18 cellular contexts compared by ENCODE assay signal in genomic region chr15:23303246-23303645, GRCh38. TPM values are rescaled to one million over a fixed set of nuclear protein-coding genes. Genes with fewer than 3 reads are reported as not detected.
DNase-seq lines count a peak whose midpoint lies in the region; ATAC-seq and TF ChIP-seq lines count a peak whose summit lies in the region.
"Not testable (repeated sequence)": the region's sequence is repeated elsewhere in the genome, so short reads cannot be mapped to it uniquely, and the experiment has no call there.
"Had no signal": no experiment of that assay in that cellular context is flagged by ENCODE, and none has a peak within 500 bp of the region (broad histone marks: within the 10 kb centered on the region; RNA-seq: fewer than 3 reads in every experiment).

No MANE protein-coding gene starts in this region.

- not testable (repeated sequence) for H3K4me3 Mint-ChIP-seq in Calu3 (ENCODE audit: low read depth, unreplicated experiment); activated CD8-positive, alpha-beta T cell treated with anti-CD3 and anti-CD28 coated beads for 36 hours; central memory CD8-positive, alpha-beta T cell

- H3K36me3 Mint-ChIP-seq in Calu3 (ENCODE audit: insufficient read depth, unreplicated experiment); central memory CD8-positive, alpha-beta T cell (ENCODE audit: insufficient read depth): not testable (repeated sequence)
- H3K36me3 Mint-ChIP-seq in activated CD8-positive, alpha-beta T cell treated with anti-CD3 and anti-CD28 coated beads for 36 hours (ENCODE audit: low read depth): peaks cover 12% of the 10 kb centered on the region

- H3K4me3 ChIP-seq in GM23248: peak overlapping the region; percentile 59; the same call in 1 of the 2 replicates
- peak overlapping the region; percentile 54 for H3K4me3 ChIP-seq in Loucy (ENCODE audit: low read length, poor library complexity, severe bottlenecking)
- H3K4me3 ChIP-seq in gastroesophageal sphincter: peak overlapping the region; percentile 30 to 53
- H3K4me3 ChIP-seq in psoas muscle: peak overlapping the region; percentile 51
- H3K4me3 ChIP-seq in vagina: peak overlapping the region; percentile 29 to 43

- not testable (repeated sequence) for DNase-seq in Calu3; GM23248; activated CD8-positive, alpha-beta T cell treated with anti-CD3 and anti-CD28 coated beads for 36 hours; central memory CD8-positive, alpha-beta T cell (ENCODE audit: low spot score in 2 of 2); psoas muscle; vagina (ENCODE audit: extremely low spot score in 2 of 2)

- H3K4me1 Mint-ChIP-seq in Calu3 (ENCODE audit: low read depth, unreplicated experiment): not testable (repeated sequence)
- H3K4me1 Mint-ChIP-seq in activated CD8-positive, alpha-beta T cell treated with anti-CD3 and anti-CD28 coated beads for 36 hours (ENCODE audit: low read depth): peaks cover 23% of the 10 kb centered on the region
- H3K4me1 Mint-ChIP-seq in central memory CD8-positive, alpha-beta T cell: peaks cover 42% of the 10 kb centered on the region

- not testable (repeated sequence) for H3K4me2 ChIP-seq in GM23248 (ENCODE audit: unreplicated experiment); Loucy (ENCODE audit: low read depth, low read length, poor library complexity, severe bottlenecking)

- H3K27ac ChIP-seq in GM23248, psoas muscle, vagina: not testable (repeated sequence)
- peak overlapping the region in 1 of 4 donors; percentile 47 for H3K27ac ChIP-seq in gastroesophageal sphincter

- TF ChIP-seq POLR2A in gastroesophageal sphincter (IDR thresholded peaks at IDR 0.05); vagina (IDR thresholded peaks at IDR 0.05): not testable (repeated sequence)

- H2AFZ ChIP-seq in GM23248: peak overlapping the region; percentile 60; the same call in 1 of the 2 replicates
- not testable (repeated sequence) for H2AFZ ChIP-seq in Loucy (ENCODE audit: low read length)

- not testable (repeated sequence) for H3K9me3 Mint-ChIP-seq in Calu3 (ENCODE audit: low read depth, unreplicated experiment); activated CD8-positive, alpha-beta T cell treated with anti-CD3 and anti-CD28 coated beads for 36 hours; central memory CD8-positive, alpha-beta T cell

- WGBS in GM23248 (ENCODE audit: low coverage in 1 of 2, low lambda C conversion rate in 2 of 2, missing lambda C conversion rate in 2 of 2), 2 experiments: 0% methylated on average over 1 of the region's 33 CpGs; no CpG with 5 or more reads in 1 of the 2 experiments
- no CpG with 5 or more reads among the region's 33 CpGs for WGBS in gastroesophageal sphincter (ENCODE audit: low coverage in 1 of 2), 2 donors
- no CpG with 5 or more reads among the region's 33 CpGs for WGBS in psoas muscle, 3 donors

- peak overlapping the region; percentile 40; the same call in 1 of the 2 replicates for H3K9ac ChIP-seq in GM23248
- not testable (repeated sequence) for H3K9ac ChIP-seq in Loucy (ENCODE audit: low read depth, low read length, poor library complexity, severe bottlenecking)

- intact Hi-C loops in Calu3 (cut with micrococcal nuclease; ENCODE audit: unreplicated experiment); activated CD8-positive, alpha-beta T cell treated with anti-CD3 and anti-CD28 coated beads for 36 hours (cut with micrococcal nuclease); psoas muscle (cut with DNase I); vagina (cut with DNase I): not testable (repeated sequence)

- H4K20me1 ChIP-seq in GM23248 (ENCODE audit: insufficient read depth); Loucy (ENCODE audit: insufficient read depth, low read length, poor library complexity, severe bottlenecking): not testable (repeated sequence)

- H3K36me3 ChIP-seq in GM23248 (ENCODE audit: low read depth); Loucy (ENCODE audit: insufficient read depth, low read length): not testable (repeated sequence)
- H3K36me3 ChIP-seq in gastroesophageal sphincter: peaks cover 0 to 24% of the 10 kb centered on the region in 2 donors
- H3K36me3 ChIP-seq in psoas muscle (ENCODE audit: insufficient read depth in 1 of 2, low read depth in 1 of 2): peaks cover 0 to 15% of the 10 kb centered on the region in 2 donors
- peaks cover 0 to 12% of the 10 kb centered on the region in 2 donors for H3K36me3 ChIP-seq in vagina

- TSS peak; percentile 89 for BruUV-seq in Calu3 (replicated peaks; lab: Mats Ljungman, UMichigan)

- H3K27me3 ChIP-seq in GM23248 (replicated peaks; ENCODE audit: insufficient read depth); Loucy (ENCODE audit: insufficient read depth, low read length, poor library complexity, severe bottlenecking); gastroesophageal sphincter; psoas muscle (ENCODE audit: insufficient read depth in 3 of 3, low read length in 2 of 3); vagina: not testable (repeated sequence)

- in situ Hi-C loops in GM23248 (cut with MboI): not testable (repeated sequence)

- H3K4me1 ChIP-seq in GM23248 (ENCODE audit: insufficient read depth); psoas muscle: not testable (repeated sequence)
- H3K4me1 ChIP-seq in Loucy (ENCODE audit: insufficient read depth, low read length, poor library complexity, severe bottlenecking) (peaks cover 30% of the 10 kb centered on the region), gastroesophageal sphincter (peaks cover 0 to 24% (median 3%) of the 10 kb centered on the region in 3 donors), vagina (peaks cover 21% of the 10 kb centered on the region)

- H3K27me3 Mint-ChIP-seq in Calu3 (ENCODE audit: unreplicated experiment); activated CD8-positive, alpha-beta T cell treated with anti-CD3 and anti-CD28 coated beads for 36 hours; central memory CD8-positive, alpha-beta T cell: not testable (repeated sequence)

- H3K27ac Mint-ChIP-seq in Calu3 (ENCODE audit: unreplicated experiment); activated CD8-positive, alpha-beta T cell treated with anti-CD3 and anti-CD28 coated beads for 36 hours; central memory CD8-positive, alpha-beta T cell (ENCODE audit: low read depth): not testable (repeated sequence)

- peak; percentile 72 for ATAC-seq in activated CD8-positive, alpha-beta T cell treated with anti-CD3 and anti-CD28 coated beads for 36 hours
- ATAC-seq in central memory CD8-positive, alpha-beta T cell (replicated peaks; ENCODE audit: extremely low read depth, poor library complexity, severe bottlenecking): peak; percentile 82
- not testable (repeated sequence) for ATAC-seq in gastroesophageal sphincter
- ATAC-seq in psoas muscle: peak in 3 of 4 donors; percentile 63 to 74 (median 68)

- POLR2A ChIA-PET in activated CD8-positive, alpha-beta T cell treated with anti-CD3 and anti-CD28 coated beads for 36 hours (lab: Charles Lee): not testable (repeated sequence)

- CTCF ChIA-PET in Calu3 (lab: Charles Lee); activated CD8-positive, alpha-beta T cell treated with anti-CD3 and anti-CD28 coated beads for 36 hours (lab: Charles Lee): not testable (repeated sequence)

- H3F3A ChIP-seq in GM23248 (ENCODE audit: insufficient read depth); Loucy (ENCODE audit: low read depth): not testable (repeated sequence)

- H3K9me3 ChIP-seq in GM23248 (ENCODE audit: low read depth); Loucy (ENCODE audit: insufficient read depth, low read depth, low read length); gastroesophageal sphincter; psoas muscle; vagina: not testable (repeated sequence)

- not testable (repeated sequence) for TF ChIP-seq CTCF in Calu3 (IDR thresholded peaks at IDR 0.05; ENCODE audit: unreplicated experiment); Loucy (conservative IDR thresholded peaks at IDR 0.05; ENCODE audit: low read length); activated CD8-positive, alpha-beta T cell treated with anti-CD3 and anti-CD28 coated beads for 36 hours (IDR thresholded peaks at IDR 0.05); gastroesophageal sphincter (IDR thresholded peaks at IDR 0.05); psoas muscle (IDR thresholded peaks at IDR 0.05); vagina (IDR thresholded peaks at IDR 0.05)

- not testable (repeated sequence) for H3K9me2 ChIP-seq in GM23248 (ENCODE audit: insufficient read depth); Loucy (replicated peaks; ENCODE audit: low read depth, low read length)

- TF ChIP-seq EP300 in gastroesophageal sphincter (IDR thresholded peaks at IDR 0.05): not testable (repeated sequence)

- H3K79me2 ChIP-seq in GM23248 (ENCODE audit: insufficient read depth): peaks cover 40% of the 10 kb centered on the region
- H3K79me2 ChIP-seq in Loucy (ENCODE audit: insufficient read depth, low read length): peaks cover 38% of the 10 kb centered on the region

RNA-seq across cellular contexts. Expression of gene GOLGA6L26, which starts 30.8 kb away (rescaled TPM):
- total RNA-seq in Calu3 (2022) (not detected in 2 replicates), gastroesophageal sphincter (under 1 TPM in 1 of 4 donors, not detected in 3; 0.27 TPM), psoas muscle (not detected), vagina (not detected)
- total RNA-seq in GM23248 (2014; rRNA removed; shearing (Covaris generic)): not detected in 2 replicates
- polyA plus RNA-seq in GM23248 (2016; fragmentation: Nextera tagmentation; extraction: Ambion mirVana) (not detected in 2 replicates), psoas muscle (not detected)
- total RNA-seq in activated CD8-positive, alpha-beta T cell treated with anti-CD3 and anti-CD28 coated beads for 36 hours: not detected
- total RNA-seq: activated T-helper 1 cell treated with anti-CD3 and anti-CD28 coated beads, Interleukin-12 subunit alpha, Interleukin-12 subunit beta, Interleukin-2, Interleukin-4 antibody, amounts not matched to agents 30 ng/mL and 10 ng/mL and 1 ng/mL, durations not matched to agents 14 hours and 24 hours and 36 hours; ascending aorta; chondrocyte; fibroblast of lung; H1; left cardiac atrium; NCI-H460; pancreas; right cardiac atrium; T-helper 1 cell treated with Interleukin-12 subunit alpha and Interleukin-12 subunit beta and Interleukin-4 antibody, amounts not matched to agents 30 ng/mL and 1 ng/mL, for 36 hours had no signal
- polyA plus RNA-seq: fibroblast of lung, H1, pancreas, right cardiac atrium had no signal

RNA-seq across cellular contexts. Expression of gene GOLGA8S, which starts 51.3 kb away (rescaled TPM):
- total RNA-seq in Calu3 (2022) (0.09 TPM in 1 of 2 replicates, not detected in the other), gastroesophageal sphincter (under 1 TPM in 3 of 4 donors, not detected in 1; 0.15 to 0.40 (median 0.16) TPM), psoas muscle (under 1 TPM in 3 of 4 donors, not detected in 1; 0.04 to 0.32 (median 0.07) TPM), vagina (not detected)
- total RNA-seq in GM23248 (2014; rRNA removed; shearing (Covaris generic)): 0.11 and 0.13 TPM in 2 replicates
- polyA plus RNA-seq in GM23248 (2016; fragmentation: Nextera tagmentation; extraction: Ambion mirVana) (not detected in 2 replicates), psoas muscle (under 1 TPM in 1 of 3 donors, not detected in 2; 0.01 TPM)
- total RNA-seq in activated CD8-positive, alpha-beta T cell treated with anti-CD3 and anti-CD28 coated beads for 36 hours: under 1 TPM; 0.13 to 0.16 TPM
- total RNA-seq: ascending aorta, NCI-H460 had no signal
